ENCODE assay signal across 8 cellular contexts in the genomic region with DNA sequence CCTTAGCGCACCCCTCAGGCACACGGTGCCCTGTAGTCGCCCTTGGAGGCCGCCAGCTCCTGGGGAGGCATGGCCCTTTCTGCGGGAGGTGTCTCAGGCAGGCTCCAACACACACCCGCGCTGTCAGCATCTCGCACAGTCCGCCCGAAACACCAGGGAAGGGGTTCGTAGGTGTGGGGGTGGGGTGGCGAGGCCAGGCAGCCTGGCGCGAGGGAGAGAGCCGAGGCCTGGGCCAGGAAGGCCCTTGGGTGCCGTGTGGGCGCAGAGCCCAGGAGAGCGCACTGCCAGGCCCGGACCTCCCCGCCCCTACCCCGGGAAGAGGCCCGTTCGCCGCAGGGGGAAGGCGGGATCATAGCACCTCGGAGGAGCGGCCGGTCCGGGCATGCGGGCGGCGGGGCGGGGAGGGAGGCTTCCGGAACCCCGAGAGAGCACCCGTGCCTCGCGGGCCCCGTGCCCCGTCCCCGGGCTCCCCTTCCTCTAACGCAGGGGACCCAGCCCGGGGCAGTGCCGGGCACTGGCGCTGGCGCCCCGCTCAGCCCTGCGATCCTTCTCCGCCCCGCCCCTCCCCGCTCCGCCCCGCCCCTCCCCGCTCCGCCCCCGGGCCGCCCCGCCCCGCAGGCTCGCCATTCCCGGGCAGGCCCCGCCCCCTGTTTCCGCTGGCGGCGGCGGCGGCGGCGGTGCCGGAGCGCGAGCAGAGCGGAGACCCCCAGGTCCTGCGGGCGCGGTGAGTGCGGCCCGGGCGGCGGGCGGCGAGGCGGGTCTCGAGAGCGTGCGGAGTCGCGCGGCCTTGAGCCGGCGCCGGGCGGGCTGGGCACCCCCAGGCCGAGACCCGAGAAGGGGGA. TPM values are rescaled to one million over a fixed set of nuclear protein-coding genes. Genes with fewer than 3 reads are reported as not detected.
DNase-seq lines count a peak whose midpoint lies in the region; ATAC-seq and TF ChIP-seq lines count a peak whose summit lies in the region.

A gene with protein sequence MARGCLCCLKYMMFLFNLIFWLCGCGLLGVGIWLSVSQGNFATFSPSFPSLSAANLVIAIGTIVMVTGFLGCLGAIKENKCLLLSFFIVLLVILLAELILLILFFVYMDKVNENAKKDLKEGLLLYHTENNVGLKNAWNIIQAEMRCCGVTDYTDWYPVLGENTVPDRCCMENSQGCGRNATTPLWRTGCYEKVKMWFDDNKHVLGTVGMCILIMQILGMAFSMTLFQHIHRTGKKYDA (plus strand): TSS at position 650 of the 842 bp plus-strand sequence. CDS start 123,815 bp downstream, outside the sequence.

- H3K79me2 ChIP-seq in mammary epithelial cell (ENCODE audit: insufficient read depth, low read length): peaks cover 37% of the 10 kb centered on the region

- H3K9ac ChIP-seq in mammary epithelial cell (ENCODE audit: insufficient read depth, low read length): peak within 1 kb of the TSS; percentile 47

- H2AFZ ChIP-seq in mammary epithelial cell (ENCODE audit: low read depth, low read length): peak within 1 kb of the TSS; percentile 84

- no TSS peak for BruUV-seq in Calu3 (replicated peaks; lab: Mats Ljungman, UMichigan)
- no TSS peak for BruUV-seq in mammary epithelial cell (replicated peaks; lab: Mats Ljungman, UMichigan)

- H3K27me3 Mint-ChIP-seq in Calu3 (ENCODE audit: unreplicated experiment) (no peaks in the 10 kb centered on the region), immature natural killer cell (ENCODE audit: low read depth in 3 of 3) (peaks cover 0 to 9% (median 5%) of the 10 kb centered on the region in 3 donors)

- DNase-seq in Calu3 (peak; percentile 71), M059J (ENCODE audit: low read depth) (peak; percentile 71), mammary epithelial cell (peak; percentile 75), immature natural killer cell (peak; percentile 49 to 69 (median 60)), spleen (peak; percentile 91)

- in situ Hi-C loops in mammary epithelial cell (cut with MboI; ENCODE audit: low sequenced_read_pairs in 2 of 2): loop anchor here (5.0 to 10.0 kb wide), 2 partner anchors 45 to 198 kb away; no protein-coding TSS in a partner anchor

- H4K20me1 ChIP-seq in mammary epithelial cell (ENCODE audit: insufficient read depth, low read length): no peaks in the 10 kb centered on the region

- CTCF ChIA-PET in Calu3 (lab: Charles Lee): no interaction called here
- CTCF ChIA-PET in mammary epithelial cell (lab: Charles Lee; ENCODE audit: low non-redundant PET): no interaction called here

- H3K4me3 ChIP-seq in WI38 (ENCODE audit: low read depth, low read length) (peak within 1 kb of the TSS; percentile 76), mammary epithelial cell (replicated peaks in 1 of 3; ENCODE audit: insufficient read depth in 1 of 3, low read depth in 2 of 3, low read length in 3 of 3) (peak within 1 kb of the TSS; percentile 75 to 89 (median 83)), spleen (peak within 1 kb of the TSS; percentile 55 to 91 (median 68))

- peak; percentile 77 for ATAC-seq in GM21723 (IDR thresholded peaks at IDR 0.05; ENCODE audit: unreplicated experiment)
- no peak for ATAC-seq in GM18519 (IDR thresholded peaks at IDR 0.05; ENCODE audit: low FRiP score, unreplicated experiment)

- H3K36me3 ChIP-seq in mammary epithelial cell (ENCODE audit: insufficient read depth, low read length): no peaks in the 10 kb centered on the region
- H3K36me3 ChIP-seq in spleen: no peaks in the 10 kb centered on the region

- H3K27ac ChIP-seq in mammary epithelial cell (ENCODE audit: insufficient read depth, low read depth, low read length) (peak within 1 kb of the TSS; percentile 52), spleen (peak within 1 kb of the TSS; percentile 16 to 89 (median 86))

- H3K27me3 ChIP-seq in mammary epithelial cell (ENCODE audit: insufficient read depth, low read length): no peaks in the 10 kb centered on the region
- peaks cover 0 to 58% (median 4%) of the 10 kb centered on the region in 7 donors for H3K27me3 ChIP-seq in spleen (replicated peaks in 1 of 7)

- intact Hi-C loops in Calu3 (cut with micrococcal nuclease; ENCODE audit: unreplicated experiment): loop anchor here (10.0 kb wide), 1 partner anchor 58 kb away; no protein-coding TSS in a partner anchor
- intact Hi-C loops in mammary epithelial cell (cut with micrococcal nuclease): loop anchor here (2.0 to 5.0 kb wide), 2 partner anchors 44 to 140 kb away; no protein-coding TSS in a partner anchor
- intact Hi-C loops in spleen (cut with DNase I; ENCODE audit: low total_unique reads): no loop called here

- H3K36me3 Mint-ChIP-seq in Calu3 (ENCODE audit: insufficient read depth, unreplicated experiment) (peaks cover 13% of the 10 kb centered on the region), immature natural killer cell (no peaks in the 10 kb centered on the region)

- WGBS in mammary epithelial cell (ENCODE audit: low coverage, missing lambda C conversion rate): 2% methylated on average over 12 of the region's 95 CpGs
- 1 to 3% (median 2%) methylated on average over 24 to 91 of the region's 95 CpGs for WGBS in spleen, 5 donors

- H3K4me1 ChIP-seq in mammary epithelial cell (ENCODE audit: insufficient read depth, low read length): peaks cover 29% of the 10 kb centered on the region
- H3K4me1 ChIP-seq in spleen: peaks cover 0 to 56% (median 29%) of the 10 kb centered on the region in 6 donors

- H3K4me2 ChIP-seq in mammary epithelial cell (ENCODE audit: insufficient read depth, low read depth, low read length): peak within 1 kb of the TSS; percentile 93

- H3K9me3 Mint-ChIP-seq in Calu3 (ENCODE audit: low read depth, unreplicated experiment) (no peaks in the 10 kb centered on the region), immature natural killer cell (no peaks in the 10 kb centered on the region)

- H3K27ac Mint-ChIP-seq in Calu3 (ENCODE audit: unreplicated experiment) (no peak within 1 kb of the TSS), immature natural killer cell (peak within 1 kb of the TSS in 3 of 6 donors; percentile 7 to 61 (median 31))

- H3K4me1 Mint-ChIP-seq in Calu3 (ENCODE audit: low read depth, unreplicated experiment): no peaks in the 10 kb centered on the region
- peaks cover 5 to 15% of the 10 kb centered on the region in 2 donors for H3K4me1 Mint-ChIP-seq in immature natural killer cell

- TF ChIP-seq CTCF in Calu3 (IDR thresholded peaks at IDR 0.05; ENCODE audit: unreplicated experiment) (no peak), WI38 (IDR thresholded peaks at IDR 0.05; ENCODE audit: low read depth, low read length) (no peak), mammary epithelial cell (conservative IDR thresholded peaks at IDR 0.05 in 1 of 2, IDR thresholded peaks at IDR 0.05 in 1 of 2; ENCODE audit: extremely low read depth in 1 of 2, insufficient read depth in 1 of 2, low read depth in 1 of 2, low read length in 2 of 2) (no peak), spleen (IDR thresholded peaks at IDR 0.05 in 8 of 11, conservative IDR thresholded peaks at IDR 0.05 in 3 of 11) (no peak)

- peak in 1 of 3 donors; percentile 31 for TF ChIP-seq POLR2A in spleen (IDR thresholded peaks at IDR 0.05)

- H3K4me3 Mint-ChIP-seq in Calu3 (ENCODE audit: low read depth, unreplicated experiment) (peak within 1 kb of the TSS; percentile 82), immature natural killer cell (peak within 1 kb of the TSS; percentile 80 to 87 (median 85))

- no peaks in the 10 kb centered on the region for H3K9me3 ChIP-seq in mammary epithelial cell (replicated peaks; ENCODE audit: insufficient read depth, low read length)
- H3K9me3 ChIP-seq in spleen: no peaks in the 10 kb centered on the region

- dilution Hi-C loops in mammary epithelial cell (cut with HindIII; ENCODE audit: low sequenced_read_pairs): no loop called here

RNA-seq across cellular contexts. Expression of the gene that starts here (rescaled TPM):
- total RNA-seq in Calu3 (2022): 6.0 and 8.5 TPM in 2 replicates
- total RNA-seq in M059J (2014; rRNA removed; shearing (Covaris generic)): 15.3 and 17.1 TPM in 2 replicates
- 10 to 100 TPM; 29.2 to 30.3 TPM for total RNA-seq in mammary epithelial cell
- 38.7 TPM for polyA plus RNA-seq in mammary epithelial cell
- 40.7 TPM for polyA minus RNA-seq in mammary epithelial cell
- polyA plus RNA-seq in immature natural killer cell: under 1 TPM in 1 of 3 donors, not detected in 2; 0.44 TPM
- 10 to 100 TPM; 22.7 to 51.1 (median 37.0) TPM for total RNA-seq in spleen
- polyA plus RNA-seq in spleen: 10 to 100 TPM in 1 of 3 donors, 1 to 10 TPM in 2; 3.6 to 13.5 (median 4.7) TPM

Comparison
In these comparisons a context has a peak if more than half of its experiments do, and no peak if none do; other contexts are left out.
1. Peak in DNase-seq in immature natural killer cell; RNA of the gene not detected or under 1 TPM.